Comparison of ENCODE assay signal across 8 cellular contexts in genomic region chrX:154097003-154097596, GRCh38. TPM values are rescaled to one million over a fixed set of nuclear protein-coding genes. Genes with fewer than 3 reads are reported as not detected.
DNase-seq lines count a peak whose midpoint lies in the region; ATAC-seq and TF ChIP-seq lines count a peak whose summit lies in the region.

No MANE protein-coding gene starts in this region.

- peak overlapping the region; percentile 84 for H3K27ac ChIP-seq in CD4-positive, CD25-positive, alpha-beta regulatory T cell (ENCODE audit: insufficient read depth, low read length, poor library complexity, severe bottlenecking)

- H3K27me3 Mint-ChIP-seq in CD4-positive, CD25-positive, alpha-beta regulatory T cell, result peaks cover 14% of the 10 kb centered on the region
- H3K27me3 Mint-ChIP-seq in activated T-helper 17 cell treated with anti-CD3 and anti-CD28 coated beads, Interleukin-2, amount 50 U/mL, for 72 hours, result no peaks in the 10 kb centered on the region
- H3K27me3 Mint-ChIP-seq in natural killer cell (ENCODE audit: low read depth in 2 of 2), result peaks cover 0 to 13% of the 10 kb centered on the region in 2 donors

- peaks cover 30% of the 10 kb centered on the region for H3K4me1 ChIP-seq in CD4-positive, CD25-positive, alpha-beta regulatory T cell (ENCODE audit: control insufficient read depth, insufficient read depth, low read length, poor library complexity, severe bottlenecking)

- no peaks in the 10 kb centered on the region for H3K9me3 ChIP-seq in CD4-positive, CD25-positive, alpha-beta regulatory T cell (ENCODE audit: control insufficient read depth in 2 of 2, low read length in 2 of 2)

- peak overlapping the region; percentile 93 to 98 (median 95) for H3K4me3 Mint-ChIP-seq in CD4-positive, CD25-positive, alpha-beta regulatory T cell
- peak overlapping the region; percentile 98 for H3K4me3 Mint-ChIP-seq in activated T-helper 17 cell treated with anti-CD3 and anti-CD28 coated beads, Interleukin-2, amount 50 U/mL, for 72 hours
- H3K4me3 Mint-ChIP-seq in natural killer cell, result peak overlapping the region; percentile 94

- no peaks in the 10 kb centered on the region for H3K36me3 Mint-ChIP-seq in CD4-positive, CD25-positive, alpha-beta regulatory T cell
- H3K36me3 Mint-ChIP-seq in activated T-helper 17 cell treated with anti-CD3 and anti-CD28 coated beads, Interleukin-2, amount 50 U/mL, for 72 hours (ENCODE audit: low read depth), result peaks cover 42% of the 10 kb centered on the region
- no peaks in the 10 kb centered on the region for H3K36me3 Mint-ChIP-seq in natural killer cell

- peak overlapping the region; percentile 86 to 98 (median 88) for H3K27ac Mint-ChIP-seq in CD4-positive, CD25-positive, alpha-beta regulatory T cell
- peak overlapping the region; percentile 98 for H3K27ac Mint-ChIP-seq in activated T-helper 17 cell treated with anti-CD3 and anti-CD28 coated beads, Interleukin-2, amount 50 U/mL, for 72 hours
- H3K27ac Mint-ChIP-seq in natural killer cell, result peak overlapping the region; percentile 87 to 94

- peak; percentile 16 to 17 for ATAC-seq in CD4-positive, CD25-positive, alpha-beta regulatory T cell (ENCODE audit: low read depth in 2 of 2)
- ATAC-seq in GM19395 (IDR thresholded peaks at IDR 0.05; ENCODE audit: unreplicated experiment), result peak; percentile 34
- ATAC-seq in HG03565 (IDR thresholded peaks at IDR 0.05; ENCODE audit: unreplicated experiment), result peak; percentile 27
- peak; percentile 18 for ATAC-seq in activated T-helper 17 cell treated with anti-CD3 and anti-CD28 coated beads, Interleukin-2, amount 50 U/mL, for 72 hours (replicated peaks)
- peak; percentile 21 to 48 (median 33) for ATAC-seq in natural killer cell
- ATAC-seq in stimulated activated naive CD8-positive, alpha-beta T cell treated with anti-CD3 and anti-CD28 coated beads, Interleukin-15, Interleukin-2, amounts not matched to agents 100 U/mL and 50 U/mL, for 24 hours, result peak; percentile 27

- TF ChIP-seq CTCF in fibroblast of mammary gland (conservative IDR thresholded peaks at IDR 0.05; ENCODE audit: control insufficient read depth, insufficient read depth, low read depth, low read length), result no peak
- TF ChIP-seq CTCF in natural killer cell (IDR thresholded peaks at IDR 0.05), result no peak

- peak overlapping the region; percentile 88 for H3K4me3 ChIP-seq in CD4-positive, CD25-positive, alpha-beta regulatory T cell (ENCODE audit: low read depth, low read length)
- H3K4me3 ChIP-seq in fibroblast of mammary gland (ENCODE audit: control insufficient read depth, low read depth, low read length), result peak overlapping the region; percentile 56

- no peaks in the 10 kb centered on the region for H3K27me3 ChIP-seq in CD4-positive, CD25-positive, alpha-beta regulatory T cell (ENCODE audit: control insufficient read depth, insufficient read depth, low read length)

- no peaks in the 10 kb centered on the region for H3K36me3 ChIP-seq in CD4-positive, CD25-positive, alpha-beta regulatory T cell (ENCODE audit: control insufficient read depth, insufficient read depth, low read length)

- H3K4me1 Mint-ChIP-seq in CD4-positive, CD25-positive, alpha-beta regulatory T cell, result peaks cover 17 to 46% (median 33%) of the 10 kb centered on the region in 4 donors
- H3K4me1 Mint-ChIP-seq in activated T-helper 17 cell treated with anti-CD3 and anti-CD28 coated beads, Interleukin-2, amount 50 U/mL, for 72 hours, result peaks cover 42% of the 10 kb centered on the region
- H3K4me1 Mint-ChIP-seq in natural killer cell, result peaks cover 43 to 48% of the 10 kb centered on the region in 2 donors

- intact Hi-C loops in natural killer cell (cut with micrococcal nuclease), result loop anchor here (10.0 kb wide), 3 partner anchors 82 to 278 kb away; partner anchors contain the start of genes ARHGAP4, EMD, FLNA and IRAK1

- peak; percentile 54 to 63 (median 61) for DNase-seq in CD4-positive, CD25-positive, alpha-beta regulatory T cell
- DNase-seq in OCI-M1 (lab: John Stamatoyannopoulos, UW) (peak; percentile 74), fibroblast of mammary gland (ENCODE audit: low read depth) (peak; percentile 40), natural killer cell (peak; percentile 58)
- peak; percentile 78 for DNase-seq in stimulated activated naive CD8-positive, alpha-beta T cell treated with anti-CD3 and anti-CD28 coated beads, Interleukin-15, Interleukin-2, amounts not matched to agents 100 U/mL and 50 U/mL, for 24 hours

- peaks cover 0 to 6% (median 0%) of the 10 kb centered on the region in 7 donors for H3K9me3 Mint-ChIP-seq in CD4-positive, CD25-positive, alpha-beta regulatory T cell
- H3K9me3 Mint-ChIP-seq in activated T-helper 17 cell treated with anti-CD3 and anti-CD28 coated beads, Interleukin-2, amount 50 U/mL, for 72 hours, result no peaks in the 10 kb centered on the region
- no peaks in the 10 kb centered on the region for H3K9me3 Mint-ChIP-seq in natural killer cell

RNA-seq across cellular contexts. Expression of gene MECP2, which starts 0.4 kb away (rescaled TPM):
- total RNA-seq in CD4-positive, CD25-positive, alpha-beta regulatory T cell, result 180 TPM
- polyA plus RNA-seq in CD4-positive, CD25-positive, alpha-beta regulatory T cell, result 10 to 100 TPM; 13.3 to 20.5 (median 15.2) TPM
- total RNA-seq in activated T-helper 17 cell treated with anti-CD3 and anti-CD28 coated beads, Interleukin-2, amount 50 U/mL, for 72 hours, result 10 to 100 TPM; 72.2 to 87.8 TPM
- total RNA-seq in natural killer cell, result 100 to 1,000 TPM; 177 to 198 (median 182) TPM

RNA-seq across cellular contexts. Expression of gene OPN1LW, which starts 46.9 kb away (rescaled TPM):
- not detected for total RNA-seq in CD4-positive, CD25-positive, alpha-beta regulatory T cell
- not detected for polyA plus RNA-seq in CD4-positive, CD25-positive, alpha-beta regulatory T cell
- total RNA-seq in activated T-helper 17 cell treated with anti-CD3 and anti-CD28 coated beads, Interleukin-2, amount 50 U/mL, for 72 hours, result not detected
- total RNA-seq in natural killer cell, result not detected

Comparison
In these comparisons a context has a peak if more than half of its experiments do, and no peak if none do; other contexts are left out.
1. Peak in every context shown above with its lines: DNase-seq, ATAC-seq, H3K4me3 ChIP-seq and H3K27ac ChIP-seq.